ENCODE assay signal across 21 cellular contexts in the genomic region with DNA sequence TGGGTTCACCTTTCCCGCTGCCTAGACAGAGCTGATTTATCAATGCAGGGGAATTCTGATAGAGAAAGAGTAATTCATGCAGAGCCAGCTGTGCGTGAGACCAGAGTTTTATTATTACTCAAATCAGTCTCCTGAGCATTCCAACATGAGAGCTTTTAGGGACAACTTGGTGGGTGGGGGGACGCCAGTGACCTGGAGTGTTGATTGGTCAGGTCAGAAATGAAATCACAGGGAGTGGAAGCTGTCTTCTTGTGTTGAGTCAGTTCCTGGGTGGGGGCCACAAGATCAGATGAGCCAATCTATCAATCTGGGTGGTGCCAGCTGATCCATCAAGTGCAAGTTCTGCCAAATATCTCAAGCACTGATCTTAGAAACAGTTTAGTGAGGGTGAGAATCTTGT.
"Had no signal": no experiment of that assay in that cellular context is flagged by ENCODE, and none has a peak within 500 bp of the region (broad histone marks: within the 10 kb centered on the region; RNA-seq: fewer than 3 reads in every experiment).

No MANE protein-coding gene starts in this region.

- H3K36me3 Mint-ChIP-seq: activated naive CD8-positive, alpha-beta T cell treated with anti-CD3 and anti-CD28 coated beads, Interleukin-2, amount 10 ng/mL, durations not matched to agents 7 days and 5 days; brain had no signal

- ATAC-seq: naive thymus-derived CD8-positive, alpha-beta T cell; psoas muscle; right cardiac atrium had no signal

- H3K27ac Mint-ChIP-seq: activated B cell treated with CpG ODN at 0.5 μM for 24 hours; activated CD4-positive, alpha-beta memory T cell treated with anti-CD3 and anti-CD28 coated beads, Interleukin-2, amount 10 ng/mL, durations not matched to agents 7 days and 5 days; activated naive CD8-positive, alpha-beta T cell treated with anti-CD3 and anti-CD28 coated beads, Interleukin-2, amount 10 ng/mL, durations not matched to agents 7 days and 5 days; activated T-cell treated with anti-CD3 and anti-CD28 coated beads, Interleukin-2, amount 50 U/mL, for 24 hours; activated T-helper 2 cell treated with anti-CD3 and anti-CD28 coated beads, Interferon-gamma antibody, Interleukin-2, Interleukin-4, amounts not matched to agents 10 μg/mL and 5 μg/mL and 100 μg/mL, durations not matched to agents 14 hours and 24 hours and 36 hours; brain; endodermal cell; naive thymus-derived CD8-positive, alpha-beta T cell; stimulated activated naive CD8-positive, alpha-beta T cell treated with anti-CD3 and anti-CD28 coated beads, Interleukin-15, Interleukin-2, amounts not matched to agents 100 ng/mL and 50 ng/mL, for 24 hours had no signal

- H3K4me3 ChIP-seq: colonic mucosa, ovary, psoas muscle, skin epidermis, suprapubic skin had no signal

- H3K4me1 Mint-ChIP-seq: activated B cell treated with CpG ODN at 0.5 μM for 24 hours; activated CD4-positive, alpha-beta memory T cell treated with anti-CD3 and anti-CD28 coated beads, Interleukin-2, amount 10 ng/mL, durations not matched to agents 7 days and 5 days; activated naive CD8-positive, alpha-beta T cell treated with anti-CD3 and anti-CD28 coated beads, Interleukin-2, amount 10 ng/mL, durations not matched to agents 7 days and 5 days; brain; naive thymus-derived CD8-positive, alpha-beta T cell had no signal

- DNase-seq: activated B cell treated with CpG ODN at 0.5 μM for 24 hours; activated CD4-positive, alpha-beta memory T cell treated with anti-CD3 and anti-CD28 coated beads, Interleukin-2, amount 10 ng/mL, durations not matched to agents 7 days and 5 days; activated CD4-positive, alpha-beta T cell treated with anti-CD3 and anti-CD28 coated beads for 48 hours; activated naive CD4-positive, alpha-beta T cell treated with Interleukin-2 at 50 U/mL for 16 hours; activated naive CD8-positive, alpha-beta T cell treated with anti-CD3 and anti-CD28 coated beads, Interleukin-2, amount 10 ng/mL, durations not matched to agents 7 days and 5 days; activated T-cell treated with anti-CD3 and anti-CD28 coated beads, Interleukin-2, amount 50 U/mL, for 24 hours; amygdala; central memory CD4-positive, alpha-beta T cell; colonic mucosa; endodermal cell; erythroblast; naive thymus-derived CD8-positive, alpha-beta T cell; ovary; psoas muscle; right cardiac atrium; T-helper 9 cell had no signal

- H3K27me3 ChIP-seq: colonic mucosa, ovary, suprapubic skin had no signal

- H3K27ac ChIP-seq: colonic mucosa, ovary, psoas muscle, skin epidermis, suprapubic skin had no signal

- H3K27me3 Mint-ChIP-seq: activated naive CD8-positive, alpha-beta T cell treated with anti-CD3 and anti-CD28 coated beads, Interleukin-2, amount 10 ng/mL, durations not matched to agents 7 days and 5 days had no signal

- H3K9me3 Mint-ChIP-seq: activated CD4-positive, alpha-beta memory T cell treated with anti-CD3 and anti-CD28 coated beads, Interleukin-2, amount 10 ng/mL, durations not matched to agents 7 days and 5 days; activated naive CD8-positive, alpha-beta T cell treated with anti-CD3 and anti-CD28 coated beads, Interleukin-2, amount 10 ng/mL, durations not matched to agents 7 days and 5 days; activated T-helper 2 cell treated with anti-CD3 and anti-CD28 coated beads, Interferon-gamma antibody, Interleukin-2, Interleukin-4, amounts not matched to agents 10 μg/mL and 5 μg/mL and 100 μg/mL, durations not matched to agents 14 hours and 24 hours and 36 hours; stimulated activated naive CD8-positive, alpha-beta T cell treated with anti-CD3 and anti-CD28 coated beads, Interleukin-15, Interleukin-2, amounts not matched to agents 100 ng/mL and 50 ng/mL, for 24 hours had no signal

- H3K4me1 ChIP-seq: colonic mucosa had no signal

- H3K4me3 Mint-ChIP-seq: activated B cell treated with CpG ODN at 0.5 μM for 24 hours; activated CD4-positive, alpha-beta memory T cell treated with anti-CD3 and anti-CD28 coated beads, Interleukin-2, amount 10 ng/mL, durations not matched to agents 7 days and 5 days; activated naive CD8-positive, alpha-beta T cell treated with anti-CD3 and anti-CD28 coated beads, Interleukin-2, amount 10 ng/mL, durations not matched to agents 7 days and 5 days; activated T-cell treated with anti-CD3 and anti-CD28 coated beads, Interleukin-2, amount 50 U/mL, for 24 hours; brain; endodermal cell; naive thymus-derived CD8-positive, alpha-beta T cell; stimulated activated naive CD8-positive, alpha-beta T cell treated with anti-CD3 and anti-CD28 coated beads, Interleukin-15, Interleukin-2, amounts not matched to agents 100 ng/mL and 50 ng/mL, for 24 hours had no signal

- H3K9me3 ChIP-seq: colonic mucosa, ovary, psoas muscle, suprapubic skin had no signal

- H3K36me3 ChIP-seq: colonic mucosa, ovary, suprapubic skin had no signal
